ENCODE assay signal across 9 cellular contexts in genomic region chr6:137415127-137415833, GRCh38.
DNase-seq lines count a peak whose midpoint lies in the region; ATAC-seq, FAIRE-seq and TF ChIP-seq lines count a peak whose summit lies in the region.
"Had no signal": no experiment of that assay in that cellular context is flagged by ENCODE, and none has a peak within 500 bp of the region (broad histone marks: within the 10 kb centered on the region; RNA-seq: fewer than 3 reads in every experiment).

No MANE protein-coding gene starts in this region.

- no peaks in the 10 kb centered on the region for H3K9me3 ChIP-seq in CD4-positive, alpha-beta memory T cell (ENCODE audit: control insufficient read depth in 1 of 2, low read length in 2 of 2)
- no peaks in the 10 kb centered on the region for H3K9me3 ChIP-seq in HepG2 (ENCODE audit: low read length)

- H3K36me3 ChIP-seq in CD4-positive, alpha-beta memory T cell (ENCODE audit: insufficient read depth, low read length) = no peaks in the 10 kb centered on the region
- H3K36me3 ChIP-seq in HepG2 (replicated peaks in 1 of 2; ENCODE audit: control insufficient read depth in 1 of 2, insufficient read depth in 2 of 2, low read length in 2 of 2) = no peaks in the 10 kb centered on the region

- peaks cover 6 to 20% (median 14%) of the 10 kb centered on the region in 4 donors for H3K4me1 Mint-ChIP-seq in CD4-positive, alpha-beta memory T cell
- peaks cover 9% of the 10 kb centered on the region for H3K4me1 Mint-ChIP-seq in activated CD4-positive, alpha-beta T cell treated with anti-CD3 and anti-CD28 coated beads, Interleukin-2, amount 10 ng/mL, durations not matched to agents 24 days and 14 days

- ATAC-seq in GM21423 (IDR thresholded peaks at IDR 0.05; ENCODE audit: unreplicated experiment) = peak; percentile 69
- ATAC-seq in HepG2 = peak; percentile 92

- H3K27me3 ChIP-seq in CD4-positive, alpha-beta memory T cell (ENCODE audit: insufficient read depth, low read length) = no peaks in the 10 kb centered on the region
- H3K27me3 ChIP-seq in HepG2 (ENCODE audit: control insufficient read depth in 1 of 2, insufficient read depth in 2 of 2, low read length in 2 of 2) = no peaks in the 10 kb centered on the region

- peaks cover 10% of the 10 kb centered on the region for H3K4me1 ChIP-seq in CD4-positive, alpha-beta memory T cell (ENCODE audit: insufficient read depth, low read length)
- peaks cover 33% of the 10 kb centered on the region for H3K4me1 ChIP-seq in HepG2 (ENCODE audit: insufficient read depth, low read length)

- peak; percentile 79 for TF ChIP-seq CTCF in HepG2 (CRISPR knock-in tag; IDR thresholded peaks at IDR 0.05)

- H3K9me3 Mint-ChIP-seq in CD4-positive, alpha-beta memory T cell = no peaks in the 10 kb centered on the region
- peaks cover 4% of the 10 kb centered on the region for H3K9me3 Mint-ChIP-seq in activated CD4-positive, alpha-beta T cell treated with anti-CD3 and anti-CD28 coated beads, Interleukin-2, amount 10 ng/mL, durations not matched to agents 24 days and 14 days

- peak overlapping the region; percentile 48 to 53 for H3K4me3 ChIP-seq in CD4-positive, alpha-beta memory T cell (ENCODE audit: low read length in 2 of 2)
- H3K4me3 ChIP-seq in HepG2 (replicated peaks in 1 of 3; ENCODE audit: insufficient read depth in 1 of 3, low read depth in 2 of 3, low read length in 3 of 3) = peak overlapping the region in 2 of 3 experiments; percentile 0 to 41; a peak in 2 of 6 replicates

- peak overlapping the region; percentile 85 for H2AFZ ChIP-seq in HepG2 (ENCODE audit: low read length)

- POLR2A ChIA-PET in CD4-positive, alpha-beta memory T cell (lab: Charles Lee; ENCODE audit: partially characterized antibody) = interaction anchor here (0.6 to 5.9 kb wide), 19 partner anchors 9 to 1158 kb away, joined by 3 to 82 read pairs (median 4); no protein-coding TSS in a partner anchor
- POLR2A ChIA-PET in HepG2 (lab: Yijun Ruan, JAX) = interaction anchor here (1.0 to 2.2 kb wide), 2 partner anchors 58 to 62 kb away, joined by 3 to 6 read pairs; no protein-coding TSS in a partner anchor

- WGBS in HepG2 (ENCODE audit: low lambda C conversion rate) = 72% methylated on average over 25 of the region's 25 CpGs

- peak; percentile 62 to 76 (median 73) for DNase-seq in CD4-positive, alpha-beta memory T cell
- DNase-seq in KG1 (lab: John Stamatoyannopoulos, UW) = peak; percentile 62
- peak; percentile 90 for DNase-seq in activated CD4-positive, alpha-beta T cell treated with anti-CD3 and anti-CD28 coated beads, Interleukin-2, amount 10 ng/mL, durations not matched to agents 24 days and 14 days
- DNase-seq in dedifferentiated amniotic fluid mesenchymal stem cell (ENCODE audit: extremely low spot score) = peak; percentile 57
- peak; percentile 50 for DNase-seq in HepG2 (ENCODE audit: low spot score)
- DNase-seq in stimulated activated CD4-positive, alpha-beta T cell treated with anti-CD3 and anti-CD28 coated beads, Interleukin-4, amount 100 ng/mL, for 4 hours = peak; percentile 46 to 63
- no peak for DNase-seq in NCI-H345 treated with DMSO at 0.1 percent for 48 hours (lab: John Stamatoyannopoulos, UW; ENCODE audit: unreplicated experiment)

- H3K9ac ChIP-seq in HepG2 (ENCODE audit: insufficient read depth, low read depth, low read length) = peak overlapping the region; percentile 40

- FAIRE-seq in HepG2 (lab: Jason Lieb, UNC) = peak; percentile 71
- FAIRE-seq: colon had no signal

- in situ Hi-C loops in HepG2 (cut with HindIII; ENCODE audit: extremely low pct_ligation_motif_present, low pct_unique_long_range_greater_than_20kb) = no loop called here

- peak overlapping the region; percentile 60 for H3K27ac ChIP-seq in CD4-positive, alpha-beta memory T cell (ENCODE audit: low read depth, low read length)
- H3K27ac ChIP-seq in HepG2 (ENCODE audit: extremely low read length, insufficient read depth, low read length) = peak overlapping the region; percentile 27

- no peak for TF ChIP-seq POLR2A in HepG2 (IDR thresholded peaks at IDR 0.05; ENCODE audit: insufficient read depth in 1 of 2, low read depth in 2 of 2, low read length in 2 of 2)

- TF ChIP-seq EP300 in HepG2 (IDR thresholded peaks at IDR 0.05; ENCODE audit: low read depth in 2 of 2, low read length in 2 of 2) = no peak
- TF ChIP-seq EP300 in HepG2 (CRISPR knock-in tag; IDR thresholded peaks at IDR 0.05; ENCODE audit: borderline replicate concordance) = no peak

- peak overlapping the region; percentile 52 for H3K4me2 ChIP-seq in HepG2 (ENCODE audit: low read depth, low read length)

- no peaks in the 10 kb centered on the region for H3K36me3 Mint-ChIP-seq in CD4-positive, alpha-beta memory T cell
- no peaks in the 10 kb centered on the region for H3K36me3 Mint-ChIP-seq in activated CD4-positive, alpha-beta T cell treated with anti-CD3 and anti-CD28 coated beads, Interleukin-2, amount 10 ng/mL, durations not matched to agents 24 days and 14 days (ENCODE audit: low read depth)

- H3K27me3 Mint-ChIP-seq in CD4-positive, alpha-beta memory T cell = no peaks in the 10 kb centered on the region
- peaks cover 24% of the 10 kb centered on the region for H3K27me3 Mint-ChIP-seq in activated CD4-positive, alpha-beta T cell treated with anti-CD3 and anti-CD28 coated beads, Interleukin-2, amount 10 ng/mL, durations not matched to agents 24 days and 14 days

- peak overlapping the region; percentile 83 to 93 (median 88) for H3K4me3 Mint-ChIP-seq in CD4-positive, alpha-beta memory T cell
- peak overlapping the region; percentile 79 for H3K4me3 Mint-ChIP-seq in activated CD4-positive, alpha-beta T cell treated with anti-CD3 and anti-CD28 coated beads, Interleukin-2, amount 10 ng/mL, durations not matched to agents 24 days and 14 days

- BruUV-seq in HepG2 (replicated peaks; lab: Mats Ljungman, UMichigan) = no TSS peak

- CTCF ChIA-PET in CD4-positive, alpha-beta memory T cell (lab: Charles Lee; ENCODE audit: partially characterized antibody) = interaction anchor here (0.7 to 7.3 kb wide), 42 partner anchors 9 to 327 kb away, joined by 3 to 309 read pairs (median 6); no protein-coding TSS in a partner anchor
- CTCF ChIA-PET in HepG2 (lab: Yijun Ruan, JAX; ENCODE audit: low intra/inter-chr PET ratio, low total read pairs) = interaction anchor here (1.1 to 1.9 kb wide), 4 partner anchors 73 to 144 kb away, joined by 4 to 11 read pairs (median 5); no protein-coding TSS in a partner anchor

- H3K79me2 ChIP-seq in HepG2 (ENCODE audit: insufficient read depth, low read length) = no peaks in the 10 kb centered on the region

- intact Hi-C loops in CD4-positive, alpha-beta memory T cell (cut with micrococcal nuclease) = loop anchor here (1.0 kb wide), 8 partner anchors 26 to 321 kb away; no protein-coding TSS in a partner anchor
- intact Hi-C loops in activated CD4-positive, alpha-beta T cell treated with anti-CD3 and anti-CD28 coated beads, Interleukin-2, amount 10 ng/mL, durations not matched to agents 24 days and 14 days (cut with micrococcal nuclease) = loop anchor here (1.0 to 10.0 kb wide), 4 partner anchors 73 to 321 kb away; no protein-coding TSS in a partner anchor
- intact Hi-C loops in HepG2 (cut with micrococcal nuclease; ENCODE audit: unreplicated experiment) = loop anchor here (1.0 kb wide), 2 partner anchors 100 to 144 kb away; no protein-coding TSS in a partner anchor

- TF ChIP-seq RAD21 in HepG2 (CRISPR knock-in tag; IDR thresholded peaks at IDR 0.05) = peak; percentile 80

- H4K20me1 ChIP-seq in HepG2 (ENCODE audit: insufficient read depth, low read length) = no peaks in the 10 kb centered on the region

- peak overlapping the region; percentile 79 to 97 (median 92) for H3K27ac Mint-ChIP-seq in CD4-positive, alpha-beta memory T cell
- peak overlapping the region; percentile 38 for H3K27ac Mint-ChIP-seq in activated CD4-positive, alpha-beta T cell treated with anti-CD3 and anti-CD28 coated beads, Interleukin-2, amount 10 ng/mL, durations not matched to agents 24 days and 14 days

TF ChIP-seq in HepG2, 621 proteins besides CTCF, POLR2A, EP300 and RAD21 (continues in another document):
- TF ChIP-seq HNF1B (CRISPR knock-in tag; IDR thresholded peaks at IDR 0.05) (no peak), MED1 (CRISPR knock-in tag; IDR thresholded peaks at IDR 0.05) (peak; percentile 53; the same call in 1 of the 2 replicates), TP53 (CRISPR knock-in tag; conservative IDR thresholded peaks at IDR 0.05) (no peak), HMGXB4 (CRISPR knock-in tag; IDR thresholded peaks at IDR 0.05; ENCODE audit: borderline replicate concordance in 1 of 2, low read depth in 1 of 2) (0 out of 4 replicates have a peak, but pooled peaks of 1 of the 2 experiments have one; percentile 27), TEAD3 (CRISPR knock-in tag; optimal IDR thresholded peaks at IDR 0.05; ENCODE audit: borderline replicate concordance) (peak; percentile 8), ZNF24 (IDR thresholded peaks at IDR 0.05) (0 out of 2 replicates have a peak, but pooled peaks have one; percentile 47), SALL1 (CRISPR knock-in tag; IDR thresholded peaks at IDR 0.05) (0 out of 2 replicates have a peak, but pooled peaks have one; percentile 22)
